ENCODE assay signal across 8 cellular contexts in the genomic region with DNA sequence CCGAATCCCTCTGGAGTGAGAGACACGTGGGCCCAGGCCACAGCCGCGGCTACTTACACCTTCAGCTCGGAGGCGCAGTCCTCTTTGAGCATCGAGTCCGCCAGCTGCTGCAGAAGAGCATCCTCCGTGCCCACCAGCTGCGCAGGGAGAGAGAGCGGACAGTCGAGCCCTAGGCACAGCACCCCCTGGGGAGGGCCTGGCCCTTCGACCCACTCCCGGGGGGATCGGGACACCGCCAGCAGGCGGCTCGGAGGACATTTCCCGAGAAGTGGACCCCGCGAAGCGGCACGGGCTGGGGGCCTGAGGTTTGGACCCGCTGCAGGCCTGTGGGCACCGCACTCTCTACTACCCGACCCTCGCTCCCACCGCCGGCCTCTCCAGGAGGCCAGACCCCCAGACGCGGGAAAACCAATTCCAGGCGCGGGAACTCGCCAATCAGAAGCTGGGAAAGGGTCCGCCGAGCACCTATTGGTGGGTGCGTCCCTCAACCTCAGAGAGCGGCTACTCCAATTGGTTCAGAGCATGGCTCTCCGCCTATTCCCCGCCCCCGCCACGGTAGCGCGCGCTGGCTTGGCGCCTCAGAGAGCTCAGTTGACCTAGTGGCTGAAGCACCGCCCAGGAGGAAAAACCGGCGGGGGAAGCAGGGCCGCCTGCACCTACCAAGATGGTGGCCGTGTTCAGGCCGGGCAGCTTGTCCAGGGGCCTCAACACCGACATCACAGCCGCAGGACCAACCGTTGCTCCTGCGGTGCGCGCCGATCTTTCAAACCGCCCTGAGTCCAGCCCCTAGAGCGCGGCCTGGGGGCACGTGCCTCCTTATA. TPM values are rescaled to one million over a fixed set of nuclear protein-coding genes. Genes with fewer than 3 reads are reported as not detected.
DNase-seq lines count a peak whose midpoint lies in the region; TF ChIP-seq lines count a peak whose summit lies in the region.

A gene with protein sequence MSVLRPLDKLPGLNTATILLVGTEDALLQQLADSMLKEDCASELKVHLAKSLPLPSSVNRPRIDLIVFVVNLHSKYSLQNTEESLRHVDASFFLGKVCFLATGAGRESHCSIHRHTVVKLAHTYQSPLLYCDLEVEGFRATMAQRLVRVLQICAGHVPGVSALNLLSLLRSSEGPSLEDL (minus strand): TSS at position 793 of the 821 bp plus-strand sequence. CDS start 76 bp downstream, at position 717.

- H3K9me3 Mint-ChIP-seq in nephron progenitor cell = no peaks in the 10 kb centered on the region
- H3K9me3 Mint-ChIP-seq in stimulated activated naive CD8-positive, alpha-beta T cell treated with anti-CD3 and anti-CD28 coated beads, Interleukin-15, Interleukin-2, amounts not matched to agents 100 ng/mL and 50 ng/mL, for 24 hours = no peaks in the 10 kb centered on the region

- H3K4me1 ChIP-seq in HAP-1 (peaks cover 26% of the 10 kb centered on the region), MM.1S (ENCODE audit: low read length) (peaks cover 14% of the 10 kb centered on the region)

- H3K4me3 Mint-ChIP-seq in nephron progenitor cell = peak within 1 kb of the TSS; percentile 82
- peak within 1 kb of the TSS; percentile 95 for H3K4me3 Mint-ChIP-seq in stimulated activated naive CD8-positive, alpha-beta T cell treated with anti-CD3 and anti-CD28 coated beads, Interleukin-15, Interleukin-2, amounts not matched to agents 100 ng/mL and 50 ng/mL, for 24 hours

- H3K36me3 ChIP-seq in HAP-1 (replicated peaks) (peaks cover 45% of the 10 kb centered on the region), MM.1S (replicated peaks; ENCODE audit: insufficient read depth, low read length) (peaks cover 7% of the 10 kb centered on the region)

- H2AFZ ChIP-seq in MM.1S (ENCODE audit: low read length) = peak within 1 kb of the TSS; percentile 71

- H3F3A ChIP-seq in MM.1S (ENCODE audit: insufficient read depth, low read length) = peaks cover 12% of the 10 kb centered on the region

- in situ Hi-C loops in HAP-1 (cut with MboI; ENCODE audit: low sequenced_read_pairs) = no loop called here

- H3K27me3 ChIP-seq in HAP-1 (ENCODE audit: low read depth) (no peaks in the 10 kb centered on the region), MM.1S (replicated peaks; ENCODE audit: insufficient read depth, low read length) (no peaks in the 10 kb centered on the region)

- H3K79me2 ChIP-seq in MM.1S (ENCODE audit: low read length) = peaks cover 45% of the 10 kb centered on the region

- peak within 1 kb of the TSS; percentile 99 for H3K4me2 ChIP-seq in MM.1S (ENCODE audit: low read depth, low read length)

- no peaks in the 10 kb centered on the region for H4K20me1 ChIP-seq in MM.1S (ENCODE audit: insufficient read depth, low read length)

- no peaks in the 10 kb centered on the region for H3K9me2 ChIP-seq in MM.1S (replicated peaks; ENCODE audit: insufficient read depth, low read length)

- H3K27ac Mint-ChIP-seq in nephron progenitor cell = peak within 1 kb of the TSS; percentile 83
- H3K27ac Mint-ChIP-seq in stimulated activated naive CD8-positive, alpha-beta T cell treated with anti-CD3 and anti-CD28 coated beads, Interleukin-15, Interleukin-2, amounts not matched to agents 100 ng/mL and 50 ng/mL, for 24 hours = peak within 1 kb of the TSS; percentile 89

- TF ChIP-seq CTCF in MM.1S (IDR thresholded peaks at IDR 0.05; ENCODE audit: low read length) = peak; percentile 24
- peak; percentile 33 for TF ChIP-seq CTCF in fibroblast of villous mesenchyme (IDR thresholded peaks at IDR 0.05; ENCODE audit: insufficient read depth, low read depth, low read length)
- no peak for TF ChIP-seq CTCF in nephron progenitor cell (IDR thresholded peaks at IDR 0.05)

- H3K9me3 ChIP-seq in HAP-1 (no peaks in the 10 kb centered on the region), MM.1S (replicated peaks; ENCODE audit: insufficient read depth, low read length) (no peaks in the 10 kb centered on the region)

- peaks cover 27% of the 10 kb centered on the region for H3K36me3 Mint-ChIP-seq in nephron progenitor cell (ENCODE audit: low read depth)
- H3K36me3 Mint-ChIP-seq in stimulated activated naive CD8-positive, alpha-beta T cell treated with anti-CD3 and anti-CD28 coated beads, Interleukin-15, Interleukin-2, amounts not matched to agents 100 ng/mL and 50 ng/mL, for 24 hours (ENCODE audit: low read depth) = peaks cover 39% of the 10 kb centered on the region

- H3K4me3 ChIP-seq in HAP-1 (peak within 1 kb of the TSS; percentile 61), MM.1S (ENCODE audit: low read length) (peak within 1 kb of the TSS; percentile 91), fibroblast of villous mesenchyme (ENCODE audit: low read depth, low read length) (peak within 1 kb of the TSS; percentile 92)

- peaks cover 2% of the 10 kb centered on the region for H3K27me3 Mint-ChIP-seq in nephron progenitor cell (ENCODE audit: low read depth, poor library complexity)
- no peaks in the 10 kb centered on the region for H3K27me3 Mint-ChIP-seq in stimulated activated naive CD8-positive, alpha-beta T cell treated with anti-CD3 and anti-CD28 coated beads, Interleukin-15, Interleukin-2, amounts not matched to agents 100 ng/mL and 50 ng/mL, for 24 hours

- H3K27ac ChIP-seq in MM.1S (ENCODE audit: low read length) = peak within 1 kb of the TSS; percentile 85

- peak within 1 kb of the TSS; percentile 98 for H3K9ac ChIP-seq in MM.1S (ENCODE audit: low read length)

- H3K4me1 Mint-ChIP-seq in nephron progenitor cell = peaks cover 50% of the 10 kb centered on the region
- peaks cover 60% of the 10 kb centered on the region for H3K4me1 Mint-ChIP-seq in stimulated activated naive CD8-positive, alpha-beta T cell treated with anti-CD3 and anti-CD28 coated beads, Interleukin-15, Interleukin-2, amounts not matched to agents 100 ng/mL and 50 ng/mL, for 24 hours (ENCODE audit: low read depth)

- DNase-seq in GDM1 (lab: John Stamatoyannopoulos, UW) (peak; percentile 92), HAP-1 (ENCODE audit: low spot score in 2 of 2) (peak; percentile 96 to 98), MM.1S (peak; percentile 97), SIG-M5 treated with dmso at 0.1 percent for 504 hours (lab: John Stamatoyannopoulos, UW; ENCODE audit: unreplicated experiment) (peak; percentile 93), activated gamma-delta T cell (lab: John Stamatoyannopoulos, UW) (peak; percentile 72), fibroblast of villous mesenchyme (ENCODE audit: low read depth) (peak; percentile 93), nephron progenitor cell (peak; percentile 96)

RNA-seq across cellular contexts. Expression of the gene that starts here (rescaled TPM):
- total RNA-seq in fibroblast of villous mesenchyme = 14.2 and 21.6 TPM in 2 replicates

Comparison
In these comparisons a context has a peak if more than half of its experiments do, and no peak if none do; other contexts are left out.
1. Peak in every context shown above with its lines: DNase-seq, H3K4me3 ChIP-seq and H3K27ac ChIP-seq.